14 cellular contexts compared by ENCODE assay signal in the genomic region with DNA sequence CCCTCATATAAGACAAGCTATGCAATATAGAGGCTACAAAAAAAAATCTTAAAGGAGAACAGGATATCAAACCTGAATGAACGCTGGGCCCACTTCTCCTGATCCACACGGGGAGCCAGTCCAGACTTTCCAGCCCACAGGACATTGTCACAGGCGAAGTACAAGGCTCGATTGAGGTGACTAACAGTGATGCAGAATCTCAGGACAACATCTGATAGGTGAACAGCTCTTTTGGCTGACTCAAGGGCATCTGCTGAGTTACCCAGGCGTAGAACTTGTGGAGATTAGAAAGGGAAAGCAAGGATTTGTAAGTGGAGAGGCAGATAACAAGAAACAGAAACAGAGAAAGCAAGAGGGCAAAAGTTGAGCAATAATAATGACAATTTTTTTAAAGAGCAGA. TPM values are rescaled to one million over a fixed set of nuclear protein-coding genes. Genes with fewer than 3 reads are reported as not detected.
DNase-seq lines count a peak whose midpoint lies in the region; ATAC-seq and TF ChIP-seq lines count a peak whose summit lies in the region.
"Had no signal": no experiment of that assay in that cellular context is flagged by ENCODE, and none has a peak within 500 bp of the region (broad histone marks: within the 10 kb centered on the region; RNA-seq: fewer than 3 reads in every experiment).

No MANE protein-coding gene starts in this region.

- WGBS in SK-N-SH (ENCODE audit: low lambda C conversion rate): 56% methylated on average over 5 of the region's 5 CpGs

- H3K79me2 ChIP-seq in SK-N-SH (ENCODE audit: insufficient read depth): peaks cover 19% of the 10 kb centered on the region; the same call in 1 of the 2 replicates

- H3K9ac ChIP-seq in SK-N-SH: no peak overlapping the region

- TF ChIP-seq EP300 in SK-N-SH (IDR thresholded peaks at IDR 0.05; ENCODE audit: borderline replicate concordance in 1 of 2, low read depth in 1 of 2, low read length in 1 of 2): no peak

- H3K27ac Mint-ChIP-seq in brain (peak overlapping the region; percentile 39 to 84 (median 80)), nephron (peak overlapping the region in 1 of 3 experiments; percentile 56)

- peaks cover 0 to 18% of the 10 kb centered on the region in 2 experiments; a peak in 2 of 4 replicates for H3K4me1 ChIP-seq in SK-N-SH (ENCODE audit: control insufficient read depth in 1 of 2, insufficient read depth in 2 of 2, low read depth in 1 of 2, low read length in 1 of 2)

- no peak overlapping the region for H2AFZ ChIP-seq in SK-N-SH (ENCODE audit: low read depth)

- H3K4me1 Mint-ChIP-seq in brain (peaks cover 42% of the 10 kb centered on the region), nephron (peaks cover 21% of the 10 kb centered on the region)

- no peaks in the 10 kb centered on the region for H3K9me3 ChIP-seq in SK-N-SH
- H3K9me3 ChIP-seq: mucosa of descending colon had no signal

- H3K27me3 ChIP-seq in SK-N-SH (ENCODE audit: insufficient read depth): no peaks in the 10 kb centered on the region
- H3K27me3 ChIP-seq: dorsolateral prefrontal cortex had no signal

- no peak overlapping the region for H3K27ac ChIP-seq in SK-N-SH (ENCODE audit: low read depth in 2 of 2, low read length in 1 of 2)
- H3K27ac ChIP-seq: PC-9 had no signal

- H3K27me3 Mint-ChIP-seq in brain (no peaks in the 10 kb centered on the region), nephron (ENCODE audit: low read depth) (no peaks in the 10 kb centered on the region)

- H3K9me2 ChIP-seq in SK-N-SH: no peaks in the 10 kb centered on the region

- H3K36me3 ChIP-seq in SK-N-SH (replicated peaks in 1 of 2; ENCODE audit: control insufficient read depth in 1 of 2, insufficient read depth in 2 of 2, low read length in 1 of 2): peaks cover 25 to 28% of the 10 kb centered on the region in 2 experiments

- H3K36me3 Mint-ChIP-seq in brain (peaks cover 43% of the 10 kb centered on the region), nephron (ENCODE audit: low read depth) (peaks cover 44% of the 10 kb centered on the region)

- DNase-seq in SK-N-SH (no peak), LHCN-M2 (ENCODE audit: low read depth) (peak; percentile 28), iPS-NIHi11 (ENCODE audit: low spot score) (no peak), LoVo (ENCODE audit: low spot score) (no peak), MV-4-11 (lab: John Stamatoyannopoulos, UW) (no peak)
- DNase-seq: 8988T, activated gamma-delta T cell treated with Interleukin-2 at 50 U/mL for 16 hours, DMS79 treated with DMSO at 0.1 percent for 48 hours, dorsolateral prefrontal cortex, mucosa of descending colon, PC-9 had no signal

- TF ChIP-seq CTCF in SK-N-SH (IDR thresholded peaks at IDR 0.05) (no peak), brain (conservative IDR thresholded peaks at IDR 0.05) (no peak), nephron (IDR thresholded peaks at IDR 0.05; ENCODE audit: unreplicated experiment in 3 of 3) (no peak)

- peaks cover 20% of the 10 kb centered on the region for H3F3A ChIP-seq in SK-N-SH (replicated peaks; ENCODE audit: insufficient read depth)

- H3K4me3 ChIP-seq in SK-N-SH (ENCODE audit: low read depth in 2 of 2, low read length in 1 of 2): no peak overlapping the region
- H3K4me3 ChIP-seq: mucosa of descending colon had no signal

- H3K9me3 Mint-ChIP-seq in brain (no peaks in the 10 kb centered on the region), nephron (no peaks in the 10 kb centered on the region)

- H3K4me2 ChIP-seq in SK-N-SH: peak overlapping the region; percentile 91; the same call in 1 of the 2 replicates

- ATAC-seq in SK-N-SH treated with all-trans-retinoic acid at 6 μM for 48 hours: no peak
- ATAC-seq: mucosa of descending colon had no signal

- no peaks in the 10 kb centered on the region for H4K20me1 ChIP-seq in SK-N-SH (ENCODE audit: insufficient read depth)

- TF ChIP-seq RAD21 in SK-N-SH (IDR thresholded peaks at IDR 0.05; ENCODE audit: low read length): no peak

- POLR2A ChIA-PET in SK-N-SH (lab: Yijun Ruan, JAX): no interaction called here

- H3K4me3 Mint-ChIP-seq in brain (peak overlapping the region; percentile 83 to 99 (median 94)), nephron (peak overlapping the region; percentile 92 to 98 (median 97))

- CTCF ChIA-PET in SK-N-SH (lab: Yijun Ruan, JAX): interaction anchor here (1.6 to 16.4 kb wide), 3 partner anchors 10 to 72 kb away, joined by 7 to 281 read pairs (median 8); a partner anchor contains a TSS

TF ChIP-seq in SK-N-SH, 30 proteins besides CTCF, POLR2A, EP300 and RAD21 (continues in another document):
- TF ChIP-seq TAF1 (IDR thresholded peaks at IDR 0.05; ENCODE audit: borderline replicate concordance, low read depth, low read length) (no peak), ELF1 (IDR thresholded peaks at IDR 0.05) (no peak), POLR2AphosphoS5 (IDR thresholded peaks at IDR 0.05; ENCODE audit: low read depth, low read length) (no peak), SMC3 (IDR thresholded peaks at IDR 0.05; ENCODE audit: low read depth, low read length) (no peak), YY1 (IDR thresholded peaks at IDR 0.05; ENCODE audit: low read depth) (no peak), FOXJ3 (CRISPR knock-in tag; IDR thresholded peaks at IDR 0.05) (no peak), EZH2phosphoT487 (IDR thresholded peaks at IDR 0.05; ENCODE audit: borderline replicate concordance, low read depth) (no peak), TEAD4 (IDR thresholded peaks at IDR 0.05; ENCODE audit: borderline replicate concordance, insufficient read depth) (no peak)
- TF ChIP-seq, protein P1, sequence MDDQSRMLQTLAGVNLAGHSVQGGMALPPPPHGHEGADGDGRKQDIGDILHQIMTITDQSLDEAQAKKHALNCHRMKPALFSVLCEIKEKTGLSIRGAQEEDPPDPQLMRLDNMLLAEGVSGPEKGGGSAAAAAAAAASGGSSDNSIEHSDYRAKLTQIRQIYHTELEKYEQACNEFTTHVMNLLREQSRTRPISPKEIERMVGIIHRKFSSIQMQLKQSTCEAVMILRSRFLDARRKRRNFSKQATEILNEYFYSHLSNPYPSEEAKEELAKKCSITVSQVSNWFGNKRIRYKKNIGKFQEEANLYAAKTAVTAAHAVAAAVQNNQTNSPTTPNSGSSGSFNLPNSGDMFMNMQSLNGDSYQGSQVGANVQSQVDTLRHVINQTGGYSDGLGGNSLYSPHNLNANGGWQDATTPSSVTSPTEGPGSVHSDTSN (IDR thresholded peaks at IDR 0.05): no peak

TF ChIP-seq in SK-N-SH treated with all-trans-retinoic acid at 6 μM for 48 hours, 23 proteins besides CTCF, POLR2A, EP300 and RAD21:
- TF ChIP-seq BACH2 (CRISPR knock-in tag; IDR thresholded peaks at IDR 0.05; ENCODE audit: borderline replicate concordance) (no peak), GLIS3 (CRISPR knock-in tag; IDR thresholded peaks at IDR 0.05) (no peak), ZFP30 (CRISPR knock-in tag; IDR thresholded peaks at IDR 0.05) (no peak), ZFP3 (CRISPR knock-in tag; IDR thresholded peaks at IDR 0.05) (no peak), TCF4 (CRISPR knock-in tag; IDR thresholded peaks at IDR 0.05; ENCODE audit: borderline replicate concordance) (no peak), ARNTL (CRISPR knock-in tag; IDR thresholded peaks at IDR 0.05; ENCODE audit: borderline replicate concordance, low read depth) (no peak)

RNA-seq across cellular contexts. Expression of a gene that starts 1.8 kb away (rescaled TPM):
- polyA plus RNA-seq in SK-N-SH (2012; rRNA removed) (26.1 and 34.5 TPM in 2 replicates), brain (ENCODE audit: insufficient read depth, low read depth, low replicate concordance) (35.4 TPM)
- polyA plus RNA-seq in SK-N-SH (2012; cell fraction: cytosol; rRNA removed): 31.8 and 32.7 TPM in 2 replicates
- polyA plus RNA-seq in SK-N-SH (2012; cell fraction: nucleus; rRNA removed): 17.8 and 27.8 TPM in 2 replicates
- total RNA-seq in LHCN-M2 (2014; rRNA removed): 38.7 and 40.1 TPM in 2 replicates
- polyA plus RNA-seq in LHCN-M2 (2012): 37.0 TPM

RNA-seq across cellular contexts. Expression of a gene that starts 6.9 kb away (rescaled TPM):
- polyA plus RNA-seq in SK-N-SH (2012; rRNA removed) (2.1 and 2.6 TPM in 2 replicates), brain (ENCODE audit: insufficient read depth, low read depth, low replicate concordance) (1.7 TPM)
- 0.70 and 1.0 TPM in 2 replicates for polyA plus RNA-seq in SK-N-SH (2012; cell fraction: cytosol; rRNA removed)
- 12.8 and 13.2 TPM in 2 replicates for polyA plus RNA-seq in SK-N-SH (2012; cell fraction: nucleus; rRNA removed)
- total RNA-seq in LHCN-M2 (2014; rRNA removed): 113 and 135 TPM in 2 replicates
- polyA plus RNA-seq in LHCN-M2 (2012): 31.7 TPM

RNA-seq across cellular contexts. Expression of a gene that starts 10.5 kb away (rescaled TPM):
- polyA plus RNA-seq in SK-N-SH (2012; rRNA removed) (236 TPM in 2 replicates), brain (ENCODE audit: insufficient read depth, low read depth, low replicate concordance) (159 TPM)
- 306 and 395 TPM in 2 replicates for polyA plus RNA-seq in SK-N-SH (2012; cell fraction: cytosol; rRNA removed)
- 80.7 and 82.7 TPM in 2 replicates for polyA plus RNA-seq in SK-N-SH (2012; cell fraction: nucleus; rRNA removed)
- total RNA-seq in LHCN-M2 (2014; rRNA removed): 278 and 284 TPM in 2 replicates
- polyA plus RNA-seq in LHCN-M2 (2012): 207 TPM

RNA-seq across cellular contexts. Expression of a gene that starts 31.1 kb away (rescaled TPM):
- polyA plus RNA-seq in SK-N-SH (2012; rRNA removed): 0.05 and 0.08 TPM in 2 replicates
- polyA plus RNA-seq in SK-N-SH (2012; cell fraction: cytosol; rRNA removed): 0.05 and 0.07 TPM in 2 replicates
- polyA plus RNA-seq in SK-N-SH (2012; cell fraction: nucleus; rRNA removed): 0.10 and 0.11 TPM in 2 replicates
- total RNA-seq in LHCN-M2 (2014; rRNA removed): 1.5 and 2.3 TPM in 2 replicates
- polyA plus RNA-seq in LHCN-M2 (2012): 1.1 TPM
- polyA plus RNA-seq in brain (ENCODE audit: insufficient read depth, low read depth, low replicate concordance): 32.8 TPM

RNA-seq across cellular contexts. Expression of a gene that starts 41.1 kb away (rescaled TPM):
- polyA plus RNA-seq in SK-N-SH (2012; rRNA removed) (39.1 and 39.4 TPM in 2 replicates), brain (ENCODE audit: insufficient read depth, low read depth, low replicate concordance) (23.2 TPM)
- 46.0 and 49.7 TPM in 2 replicates for polyA plus RNA-seq in SK-N-SH (2012; cell fraction: cytosol; rRNA removed)
- 22.1 and 26.1 TPM in 2 replicates for polyA plus RNA-seq in SK-N-SH (2012; cell fraction: nucleus; rRNA removed)
- 35.0 and 37.4 TPM in 2 replicates for total RNA-seq in LHCN-M2 (2014; rRNA removed)
- polyA plus RNA-seq in LHCN-M2 (2012): 20.8 TPM
